ENCODE assay signal across 8 cellular contexts in the genomic region with DNA sequence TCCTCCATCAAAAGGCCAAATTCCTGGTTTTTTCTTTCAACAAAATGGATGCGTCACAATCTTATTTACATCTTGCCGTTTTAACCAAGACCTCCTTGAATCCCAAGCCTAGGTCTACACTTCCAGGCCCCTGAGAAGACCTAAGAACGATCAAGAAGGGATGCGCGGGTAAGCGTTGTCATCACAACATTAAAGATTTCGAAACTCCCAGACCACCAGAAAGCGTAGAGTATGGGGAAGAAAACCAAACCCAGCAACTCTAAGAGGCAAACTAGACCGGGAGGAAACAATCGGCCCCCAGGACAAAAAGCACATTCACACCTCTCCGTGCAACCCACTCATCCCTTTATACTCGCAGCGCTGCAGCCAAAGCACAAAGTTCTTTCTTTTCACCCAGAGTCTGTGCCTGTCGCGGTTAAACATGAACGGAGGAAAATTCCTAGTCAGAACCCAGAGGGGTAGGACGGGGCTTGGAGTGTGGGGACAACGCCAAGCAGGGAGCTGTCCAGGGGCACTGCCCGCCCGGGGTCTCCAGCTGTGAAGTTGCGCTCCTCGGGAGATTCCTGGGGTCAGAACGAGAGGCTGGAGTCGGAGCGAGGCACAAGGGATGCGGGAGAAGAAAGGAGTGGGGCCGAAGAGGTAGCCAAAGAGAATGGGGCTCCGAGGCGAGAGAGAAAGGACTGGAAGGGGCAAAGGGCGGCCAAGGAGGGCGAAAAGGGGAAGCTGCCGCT. TPM values are rescaled to one million over a fixed set of nuclear protein-coding genes. Genes with fewer than 3 reads are reported as not detected.
DNase-seq lines count a peak whose midpoint lies in the region; ATAC-seq and TF ChIP-seq lines count a peak whose summit lies in the region.

No MANE protein-coding gene starts in this region.

- H3K27ac ChIP-seq in HUES64 (ENCODE audit: low read depth, low read length) (peak overlapping the region; percentile 98), right atrium auricular region (peak overlapping the region; percentile 94 to 99)

- H3K27me3 ChIP-seq in HUES64 (ENCODE audit: insufficient read depth, low read length) (no peaks in the 10 kb centered on the region), right atrium auricular region (no peaks in the 10 kb centered on the region)

- no peak for ATAC-seq in activated naive CD4-positive, alpha-beta T cell treated with anti-CD3 and anti-CD28 coated beads, Interleukin-2, amount 50 U/mL, for 72 hours

- H3K9me3 Mint-ChIP-seq in activated naive CD4-positive, alpha-beta T cell treated with anti-CD3 and anti-CD28 coated beads, Interleukin-2, amount 50 U/mL, for 72 hours: no peaks in the 10 kb centered on the region

- WGBS in HUES64: under 1% methylated on average over 29 of the region's 32 CpGs

- H3K4me3 ChIP-seq in HUES64 (ENCODE audit: low read length) (peak overlapping the region; percentile 97), right atrium auricular region (peak overlapping the region; percentile 94 to 97), retinal pigment epithelial cell (ENCODE audit: low read length) (peak overlapping the region; percentile 92)

- peak; percentile 33 for DNase-seq in NCI-H2227 (lab: John Stamatoyannopoulos, UW; ENCODE audit: unreplicated experiment)
- DNase-seq in NCI-H2227 treated with DMSO at 0.1 percent for 48 hours (lab: John Stamatoyannopoulos, UW): no peak
- no peak for DNase-seq in activated naive CD4-positive, alpha-beta T cell treated with anti-CD3 and anti-CD28 coated beads, Interleukin-2, amount 50 U/mL, for 72 hours (ENCODE audit: low spot score in 2 of 2)
- no peak for DNase-seq in right atrium auricular region (ENCODE audit: low spot score)
- no peak for DNase-seq in retinal pigment epithelial cell (ENCODE audit: low read depth)
- no peak for DNase-seq in SK-N-DZ (ENCODE audit: low spot score)
- DNase-seq in DMS79 treated with DMSO at 0.1 percent for 48 hours (lab: John Stamatoyannopoulos, UW): no peak

- TF ChIP-seq CTCF in right atrium auricular region (IDR thresholded peaks at IDR 0.05) (no peak), retinal pigment epithelial cell (conservative IDR thresholded peaks at IDR 0.05; ENCODE audit: low read depth, low read length) (no peak)

- peaks cover 27 to 31% of the 10 kb centered on the region in 2 donors for H3K36me3 Mint-ChIP-seq in activated naive CD4-positive, alpha-beta T cell treated with anti-CD3 and anti-CD28 coated beads, Interleukin-2, amount 50 U/mL, for 72 hours

- peak overlapping the region; percentile 100 for H3K27ac Mint-ChIP-seq in activated naive CD4-positive, alpha-beta T cell treated with anti-CD3 and anti-CD28 coated beads, Interleukin-2, amount 50 U/mL, for 72 hours

- H3K36me3 ChIP-seq in HUES64 (ENCODE audit: insufficient read depth, low read length): peaks cover 20% of the 10 kb centered on the region
- H3K36me3 ChIP-seq in right atrium auricular region: peaks cover 7% of the 10 kb centered on the region

- H3K9me3 ChIP-seq in HUES64 (ENCODE audit: insufficient read depth, low read depth, low read length) (no peaks in the 10 kb centered on the region), right atrium auricular region (no peaks in the 10 kb centered on the region)

- H3K9ac ChIP-seq in HUES64 (ENCODE audit: low read depth, low read length): peak overlapping the region; percentile 91

- H3K4me1 ChIP-seq in HUES64 (ENCODE audit: insufficient read depth, low read length) (peaks cover 15% of the 10 kb centered on the region), right atrium auricular region (peaks cover 0 to 55% of the 10 kb centered on the region in 2 donors)

RNA-seq across cellular contexts. Expression of a gene that starts 0.7 kb away (rescaled TPM):
- polyA plus RNA-seq in HUES64 (2013, experiment 1 of 2): 28.1 TPM
- 29.9 TPM for polyA plus RNA-seq in HUES64 (2013, experiment 2 of 2)
- 10 to 100 TPM; 32.2 to 42.8 TPM for total RNA-seq in activated naive CD4-positive, alpha-beta T cell treated with anti-CD3 and anti-CD28 coated beads, Interleukin-2, amount 50 U/mL, for 72 hours
- 10 to 100 TPM; 30.8 to 31.1 TPM for total RNA-seq in right atrium auricular region
- polyA plus RNA-seq in SK-N-DZ (2014; cell fraction: cytosol; rRNA removed): 62.0 and 63.2 TPM in 2 replicates
- 39.5 and 50.5 TPM in 2 replicates for polyA plus RNA-seq in SK-N-DZ (2014; cell fraction: nucleus; rRNA removed)

RNA-seq across cellular contexts. Expression of a gene that starts 22.9 kb away (rescaled TPM):
- 0.55 TPM for polyA plus RNA-seq in HUES64 (2013, experiment 1 of 2)
- polyA plus RNA-seq in HUES64 (2013, experiment 2 of 2): 0.89 TPM
- under 1 TPM in 1 of 2 donors, not detected in 1; 0.97 TPM for total RNA-seq in activated naive CD4-positive, alpha-beta T cell treated with anti-CD3 and anti-CD28 coated beads, Interleukin-2, amount 50 U/mL, for 72 hours
- total RNA-seq in right atrium auricular region: 100 to 1,000 TPM; 131 to 168 TPM
- polyA plus RNA-seq in SK-N-DZ (2014; cell fraction: cytosol; rRNA removed): not detected in 2 replicates
- not detected in 2 replicates for polyA plus RNA-seq in SK-N-DZ (2014; cell fraction: nucleus; rRNA removed)

RNA-seq across cellular contexts. Expression of a gene that starts 37.3 kb away (rescaled TPM):
- polyA plus RNA-seq in HUES64 (2013, experiment 1 of 2): 5.9 TPM
- 6.4 TPM for polyA plus RNA-seq in HUES64 (2013, experiment 2 of 2)
- total RNA-seq in activated naive CD4-positive, alpha-beta T cell treated with anti-CD3 and anti-CD28 coated beads, Interleukin-2, amount 50 U/mL, for 72 hours: not detected
- 1 to 10 TPM in 1 of 2 donors, not detected in 1; 1.2 TPM for total RNA-seq in right atrium auricular region
- polyA plus RNA-seq in SK-N-DZ (2014; cell fraction: cytosol; rRNA removed): 64.2 and 75.6 TPM in 2 replicates
- polyA plus RNA-seq in SK-N-DZ (2014; cell fraction: nucleus; rRNA removed): 40.6 and 56.0 TPM in 2 replicates

Comparison
In these comparisons a context has a peak if more than half of its experiments do, and no peak if none do; other contexts are left out.
1. RNA of a gene that starts 22.9 kb away (total RNA-seq): 131 to 168 TPM in right atrium auricular region; 0.97 TPM in activated naive CD4-positive, alpha-beta T cell treated with anti-CD3 and anti-CD28 coated beads, Interleukin-2, amount 50 U/mL, for 72 hours; every median in the first group is over 10 times any median in the second.
2. Peak in every context shown above with its lines, with median percentiles within 50 percentile points of each other: H3K4me3 ChIP-seq.